In the genomic region with DNA sequence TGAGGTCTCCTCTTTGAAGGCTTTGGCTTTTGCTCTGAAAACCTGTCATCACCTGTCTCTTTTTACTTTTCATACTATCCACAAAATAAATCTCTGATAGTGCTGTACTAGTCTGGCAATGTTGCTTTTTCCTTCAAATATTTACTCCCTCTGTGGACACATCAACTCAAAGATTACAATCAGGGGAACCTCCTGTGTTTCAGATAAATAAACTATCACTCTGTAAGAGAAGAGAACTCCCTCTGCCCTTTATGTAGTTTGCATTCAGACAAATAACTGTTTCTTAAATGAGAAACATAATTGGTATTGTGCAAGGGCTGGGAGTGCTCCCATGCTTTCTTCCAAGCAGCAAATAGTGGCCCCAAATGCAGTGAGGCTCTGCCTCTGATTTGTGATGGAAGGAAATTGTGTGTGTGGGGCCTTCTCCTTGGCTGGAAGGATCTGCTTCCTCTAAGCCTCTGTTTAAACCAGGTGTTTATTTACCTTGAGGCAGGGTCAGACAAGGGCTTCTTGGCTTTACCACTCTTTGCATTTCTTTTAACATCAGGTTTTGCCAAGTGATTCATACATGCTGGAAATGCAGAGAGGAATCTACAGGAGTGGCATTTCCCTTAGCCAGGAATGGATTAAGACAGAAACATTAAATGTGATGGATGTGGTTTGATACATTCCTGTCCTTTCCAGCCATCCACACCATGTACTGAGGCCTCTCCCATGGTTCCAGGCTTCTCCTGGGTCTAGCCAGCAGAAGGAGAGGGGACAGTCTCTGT, we compare ENCODE assay signal across 1 cellular context.
TF ChIP-seq lines count a peak whose summit lies in the region.

No MANE protein-coding gene starts in this region.

TF ChIP-seq in K562, 482 proteins besides CTCF, POLR2A, EP300 and RAD21 (continued from another document):
- TF ChIP-seq, protein P1, sequence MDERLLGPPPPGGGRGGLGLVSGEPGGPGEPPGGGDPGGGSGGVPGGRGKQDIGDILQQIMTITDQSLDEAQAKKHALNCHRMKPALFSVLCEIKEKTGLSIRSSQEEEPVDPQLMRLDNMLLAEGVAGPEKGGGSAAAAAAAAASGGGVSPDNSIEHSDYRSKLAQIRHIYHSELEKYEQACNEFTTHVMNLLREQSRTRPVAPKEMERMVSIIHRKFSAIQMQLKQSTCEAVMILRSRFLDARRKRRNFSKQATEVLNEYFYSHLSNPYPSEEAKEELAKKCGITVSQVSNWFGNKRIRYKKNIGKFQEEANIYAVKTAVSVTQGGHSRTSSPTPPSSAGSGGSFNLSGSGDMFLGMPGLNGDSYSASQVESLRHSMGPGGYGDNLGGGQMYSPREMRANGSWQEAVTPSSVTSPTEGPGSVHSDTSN (CRISPR knock-in tag; IDR thresholded peaks at IDR 0.05; ENCODE audit: low read depth): no peak
- TF ChIP-seq, protein P1 (tag; conservative IDR thresholded peaks at IDR 0.05; ENCODE audit: low read depth): 0 out of 2 replicates have a peak, but pooled peaks have one; percentile 11
- peak; percentile 42 for TF ChIP-seq MEIS2 (IDR thresholded peaks at IDR 0.05; ENCODE audit: partially characterized antibody)
